1 cellular context compared by ENCODE assay signal in genomic region chr18:36067118-36067957, GRCh38.
TF ChIP-seq lines count a peak whose summit lies in the region.

Gene RPRD1A (minus strand): TSS chr18:36067559. CDS start chr18:36067404, 155 bp downstream.

TF ChIP-seq in HEK293, 187 proteins besides CTCF, POLR2A, EP300 and RAD21 (continued from another document):
- TF ChIP-seq ZBTB11 (tag by site-specific recombination; conservative IDR thresholded peaks at IDR 0.05; ENCODE audit: low read depth) (peak; percentile 85), ZNF585B (tag by site-specific recombination; IDR thresholded peaks at IDR 0.05) (no peak), ZNF148 (tag by site-specific recombination; IDR thresholded peaks at IDR 0.05; ENCODE audit: borderline replicate concordance) (no peak), GLI4 (tag by site-specific recombination; IDR thresholded peaks at IDR 0.05) (no peak), ZNF776 (tag by site-specific recombination; IDR thresholded peaks at IDR 0.05; ENCODE audit: borderline replicate concordance) (no peak), IKZF3 (tag by site-specific recombination; IDR thresholded peaks at IDR 0.05) (no peak), TRIM28 (IDR thresholded peaks at IDR 0.05; ENCODE audit: borderline replicate concordance, low read length) (peak; percentile 67), ZNF398 (tag by site-specific recombination; IDR thresholded peaks at IDR 0.05) (peak; percentile 83), ZNF223 (tag by site-specific recombination; IDR thresholded peaks at IDR 0.05) (no peak), PBX3 (CRISPR knock-in tag; IDR thresholded peaks at IDR 0.05) (peak; percentile 72; the same call in 1 of the 2 replicates), KLF16 (tag by site-specific recombination; IDR thresholded peaks at IDR 0.05) (peak; percentile 89), PATZ1 (tag by site-specific recombination; IDR thresholded peaks at IDR 0.05) (peak; percentile 66), SETDB1 (IDR thresholded peaks at IDR 0.05; ENCODE audit: insufficient read length, low read length) (no peak), ELK4 (IDR thresholded peaks at IDR 0.05; ENCODE audit: borderline replicate concordance, low read depth, low read length) (no peak), ZNF645 (tag by site-specific recombination; IDR thresholded peaks at IDR 0.05) (no peak), ZNF341 (tag by site-specific recombination; IDR thresholded peaks at IDR 0.05; ENCODE audit: low read depth) (peak; percentile 73)
TF ChIP-seq in HEK293: peak in this region for 45.
